ENCODE assay signal across 11 cellular contexts in genomic region chr12:14959463-14959862, GRCh38. TPM values are rescaled to one million over a fixed set of nuclear protein-coding genes. Genes with fewer than 3 reads are reported as not detected.
DNase-seq lines count a peak whose midpoint lies in the region; ATAC-seq and TF ChIP-seq lines count a peak whose summit lies in the region.
"Had no signal": no experiment of that assay in that cellular context is flagged by ENCODE, and none has a peak within 500 bp of the region (broad histone marks: within the 10 kb centered on the region; RNA-seq: fewer than 3 reads in every experiment).

No MANE protein-coding gene starts in this region.

- peak overlapping the region; percentile 64 to 69 for H3K27ac ChIP-seq in lung (ENCODE audit: low read depth in 1 of 2, low read length in 1 of 2)
- H3K27ac ChIP-seq in vagina, result peak overlapping the region; percentile 62

- peak overlapping the region; percentile 99 for H3K27ac Mint-ChIP-seq in stimulated activated naive CD8-positive, alpha-beta T cell treated with anti-CD3 and anti-CD28 coated beads, Interleukin-15, Interleukin-2, amounts not matched to agents 100 ng/mL and 50 ng/mL, for 24 hours
- H3K27ac Mint-ChIP-seq in activated naive CD8-positive, alpha-beta T cell, result peak overlapping the region; percentile 98

- intact Hi-C loops in vagina (cut with DNase I), result no loop called here

- no peak for TF ChIP-seq POLR2A in vagina (IDR thresholded peaks at IDR 0.05)

- peaks cover 4 to 6% of the 10 kb centered on the region in 2 donors for H3K4me1 ChIP-seq in lung (ENCODE audit: control insufficient read depth in 2 of 2, insufficient read depth in 2 of 2, low read length in 2 of 2)
- peaks cover 44% of the 10 kb centered on the region for H3K4me1 ChIP-seq in vagina

- peak overlapping the region; percentile 99 for H3K4me3 Mint-ChIP-seq in stimulated activated naive CD8-positive, alpha-beta T cell treated with anti-CD3 and anti-CD28 coated beads, Interleukin-15, Interleukin-2, amounts not matched to agents 100 ng/mL and 50 ng/mL, for 24 hours
- peak overlapping the region; percentile 99 for H3K4me3 Mint-ChIP-seq in activated naive CD8-positive, alpha-beta T cell

- WGBS in lung, 2 donors, result 21 to 35% methylated on average over 3 of the region's 3 CpGs

- no peaks in the 10 kb centered on the region for H3K27me3 ChIP-seq in lung (ENCODE audit: control insufficient read depth, insufficient read depth)
- no peaks in the 10 kb centered on the region for H3K27me3 ChIP-seq in vagina
- H3K27me3 ChIP-seq: brain microvascular endothelial cell had no signal

- H3K27me3 Mint-ChIP-seq in stimulated activated naive CD8-positive, alpha-beta T cell treated with anti-CD3 and anti-CD28 coated beads, Interleukin-15, Interleukin-2, amounts not matched to agents 100 ng/mL and 50 ng/mL, for 24 hours, result no peaks in the 10 kb centered on the region
- H3K27me3 Mint-ChIP-seq in activated naive CD8-positive, alpha-beta T cell, result no peaks in the 10 kb centered on the region

- TF ChIP-seq CTCF in lung (IDR thresholded peaks at IDR 0.05; ENCODE audit: control extremely low read depth, extremely low read depth) (no peak), vagina (IDR thresholded peaks at IDR 0.05) (no peak)

- peaks cover 28% of the 10 kb centered on the region for H3K36me3 Mint-ChIP-seq in stimulated activated naive CD8-positive, alpha-beta T cell treated with anti-CD3 and anti-CD28 coated beads, Interleukin-15, Interleukin-2, amounts not matched to agents 100 ng/mL and 50 ng/mL, for 24 hours (ENCODE audit: low read depth)
- H3K36me3 Mint-ChIP-seq in activated naive CD8-positive, alpha-beta T cell, result peaks cover 10% of the 10 kb centered on the region

- no peak for DNase-seq in stimulated activated naive CD8-positive, alpha-beta T cell treated with anti-CD3 and anti-CD28 coated beads, Interleukin-15, Interleukin-2, amounts not matched to agents 100 U/mL and 50 U/mL, for 24 hours
- no peak for DNase-seq in lung (ENCODE audit: low spot score)
- no peak for DNase-seq in vagina (ENCODE audit: extremely low spot score in 2 of 2)
- no peak for DNase-seq in activated CD8-positive, alpha-beta memory T cell treated with anti-CD3 and anti-CD28 coated beads, Interleukin-2, amount 50 U/mL, for 4 hours
- DNase-seq in NCI-H2196 (lab: John Stamatoyannopoulos, UW; ENCODE audit: unreplicated experiment), result no peak
- DNase-seq in NCI-H2196 treated with DMSO at 0.1 percent for 48 hours (lab: John Stamatoyannopoulos, UW; ENCODE audit: unreplicated experiment), result no peak
- DNase-seq: brain microvascular endothelial cell, NCI-H146 had no signal

- no peak for ATAC-seq in stimulated activated naive CD8-positive, alpha-beta T cell treated with anti-CD3 and anti-CD28 coated beads, Interleukin-15, Interleukin-2, amounts not matched to agents 100 U/mL and 50 U/mL, for 24 hours
- no peak for ATAC-seq in lung (ENCODE audit: insufficient read depth, low FRiP score)

- H3K9me3 ChIP-seq in lung (ENCODE audit: control insufficient read depth in 2 of 2, insufficient read depth in 1 of 2, low read length in 1 of 2) (no peaks in the 10 kb centered on the region), vagina (no peaks in the 10 kb centered on the region)

- H3K4me3 ChIP-seq in lung, result no peak overlapping the region
- H3K4me3 ChIP-seq in vagina, result peak overlapping the region; percentile 14 to 44
- H3K4me3 ChIP-seq: smooth muscle cell had no signal

- peaks cover 67% of the 10 kb centered on the region for H3K4me1 Mint-ChIP-seq in stimulated activated naive CD8-positive, alpha-beta T cell treated with anti-CD3 and anti-CD28 coated beads, Interleukin-15, Interleukin-2, amounts not matched to agents 100 ng/mL and 50 ng/mL, for 24 hours (ENCODE audit: low read depth)
- H3K4me1 Mint-ChIP-seq in activated naive CD8-positive, alpha-beta T cell (ENCODE audit: low read depth), result peaks cover 79% of the 10 kb centered on the region

- no peaks in the 10 kb centered on the region for H3K9me3 Mint-ChIP-seq in stimulated activated naive CD8-positive, alpha-beta T cell treated with anti-CD3 and anti-CD28 coated beads, Interleukin-15, Interleukin-2, amounts not matched to agents 100 ng/mL and 50 ng/mL, for 24 hours
- H3K9me3 Mint-ChIP-seq in activated naive CD8-positive, alpha-beta T cell (ENCODE audit: low read depth), result no peaks in the 10 kb centered on the region

- H3K36me3 ChIP-seq in lung (ENCODE audit: control insufficient read depth in 2 of 2, insufficient read depth in 2 of 2, low read length in 2 of 2), result no peaks in the 10 kb centered on the region
- H3K36me3 ChIP-seq in vagina, result no peaks in the 10 kb centered on the region
- H3K36me3 ChIP-seq: brain microvascular endothelial cell had no signal

RNA-seq across cellular contexts. Expression of gene ARHGDIB, which starts 1.9 kb away (rescaled TPM):
- total RNA-seq in lung (100 to 1,000 TPM in 1 of 2 donors, 10 to 100 TPM in 1; 66.5 to 250 TPM), vagina (153 TPM)
- polyA plus RNA-seq in lung, result 100 to 1,000 TPM; 269 to 597 TPM

RNA-seq across cellular contexts. Expression of gene PDE6H, which starts 13.4 kb away (rescaled TPM):
- total RNA-seq in lung (under 1 TPM in 1 of 2 donors, not detected in 1; 0.88 TPM), vagina (not detected)
- polyA plus RNA-seq in lung, result under 1 TPM in 1 of 2 donors, not detected in 1; 0.08 TPM
- total RNA-seq: smooth muscle cell had no signal
- polyA plus RNA-seq: smooth muscle cell had no signal

RNA-seq across cellular contexts. Expression of gene ERP27, which starts 21.1 kb away (rescaled TPM):
- total RNA-seq in lung (10 to 100 TPM; 13.6 to 64.6 TPM), vagina (2.2 TPM)
- polyA plus RNA-seq in lung, result 1 to 10 TPM; 1.9 to 7.2 TPM
